In the genomic region with DNA sequence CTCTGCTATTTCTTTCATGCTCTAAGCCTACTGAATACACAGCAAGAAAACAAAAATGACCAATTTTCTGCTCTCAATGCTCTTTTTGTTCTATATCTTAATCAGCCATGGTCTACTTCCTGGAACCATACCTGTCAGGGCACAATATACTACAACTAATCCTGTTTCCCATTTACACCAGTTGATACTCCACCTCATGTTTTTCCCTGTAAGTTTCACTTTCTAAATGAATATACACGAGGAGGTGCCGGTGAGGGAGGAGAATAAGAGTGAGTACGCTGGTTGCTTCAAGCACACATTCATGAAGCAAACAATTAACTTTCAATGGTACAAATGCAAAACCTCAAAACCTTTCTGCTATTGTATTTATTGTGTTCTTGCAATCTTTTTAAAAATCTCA, we compare ENCODE assay signal across 23 cellular contexts.
"Had no signal": no experiment of that assay in that cellular context is flagged by ENCODE, and none has a peak within 500 bp of the region (broad histone marks: within the 10 kb centered on the region; RNA-seq: fewer than 3 reads in every experiment).

No MANE protein-coding gene starts in this region.

- H3K4me3 ChIP-seq: esophagus muscularis mucosa, lung, ovary, right lobe of liver, smooth muscle cell, stomach, testis, tibial artery had no signal

- H3K36me3 ChIP-seq: esophagus muscularis mucosa, ovary, right lobe of liver, stomach, tibial artery had no signal

- H3K9me3 ChIP-seq: esophagus muscularis mucosa, ovary, right lobe of liver, stomach, testis, tibial artery had no signal

- H3K27ac ChIP-seq: epithelial cell of prostate, esophagus muscularis mucosa, ovary, right lobe of liver, testis, tibial artery had no signal

- H3K27me3 ChIP-seq: esophagus muscularis mucosa, ovary, right lobe of liver, stomach, testis, tibial artery had no signal

- DNase-seq: cerebellar nuclear complex; cortex of kidney; effector memory CD8-positive, alpha-beta T cell; hypothalamus; immature natural killer cell; islet precursor cell; natural killer cell; occipital lobe; ovary; retina; right lobe of liver; stimulated activated CD4-positive, alpha-beta T cell treated with anti-CD3 and anti-CD28 coated beads, Interleukin-12 subunit alpha, Interleukin-12 subunit beta, amount 100 ng/mL, for 4 hours; stimulated activated CD4-positive, alpha-beta T cell treated with anti-CD3 and anti-CD28 coated beads, Interleukin-2, amount 100 ng/mL, for 24 hours; stimulated activated CD4-positive, alpha-beta T cell treated with anti-CD3 and anti-CD28 coated beads, Interleukin-4, amount 100 ng/mL, for 24 hours; stimulated activated naive CD4-positive, alpha-beta T cell treated with Interleukin-2 at 50 U/mL for 16 hours; stomach; testis; tibial artery had no signal

- H3K4me1 ChIP-seq: esophagus muscularis mucosa, right lobe of liver, stomach, testis, tibial artery had no signal

- ATAC-seq: effector memory CD8-positive, alpha-beta T cell; natural killer cell; right lobe of liver; stimulated activated effector memory CD8-positive, alpha-beta T cell treated with anti-CD3 and anti-CD28 coated beads, Interleukin-12 subunit alpha, Interleukin-12 subunit beta, amount 100 ng/mL, for 72 hours had no signal
